8 cellular contexts compared by ENCODE assay signal in genomic region chr22:50481440-50482106, GRCh38. TPM values are rescaled to one million over a fixed set of nuclear protein-coding genes. Genes with fewer than 3 reads are reported as not detected.
DNase-seq lines count a peak whose midpoint lies in the region; ATAC-seq and TF ChIP-seq lines count a peak whose summit lies in the region.

ADM2 (plus strand) TSS chr22:50481543; CDS start chr22:50481848, 305 bp downstream.

- H3K36me3 ChIP-seq in DOHH2 (ENCODE audit: control insufficient read depth, low read length), result no peaks in the 10 kb centered on the region

- peak within 1 kb of the TSS; percentile 80 for H3K4me2 ChIP-seq in DOHH2 (ENCODE audit: low read length)

- no peaks in the 10 kb centered on the region for H3K79me2 ChIP-seq in DOHH2 (ENCODE audit: control insufficient read depth, low read length)

- ATAC-seq in SK-N-SH treated with all-trans-retinoic acid at 6 μM for 48 hours (peak; percentile 44), GM19452 (IDR thresholded peaks at IDR 0.05; ENCODE audit: unreplicated experiment) (no peak)

- peak within 1 kb of the TSS; percentile 72 for H3K4me3 ChIP-seq in DOHH2 (ENCODE audit: low read length)

- H4K20me1 ChIP-seq in DOHH2 (ENCODE audit: control insufficient read depth, insufficient read depth, low read depth, low read length), result no peaks in the 10 kb centered on the region

- H3K9me2 ChIP-seq in DOHH2 (replicated peaks; ENCODE audit: control insufficient read depth, low read length), result no peaks in the 10 kb centered on the region

- no peak for TF ChIP-seq CTCF in DOHH2 (IDR thresholded peaks at IDR 0.05; ENCODE audit: low read depth, low read length, poor library complexity, severe bottlenecking)

- H3K27ac ChIP-seq in DOHH2 (ENCODE audit: low read depth, low read length), result no peak within 1 kb of the TSS

- H3F3A ChIP-seq in DOHH2 (ENCODE audit: control insufficient read depth, insufficient read depth), result no peaks in the 10 kb centered on the region

- peak; percentile 34 for DNase-seq in astrocyte of the hippocampus (ENCODE audit: low read depth, low spot score)
- DNase-seq in islet precursor cell, result peak; percentile 81
- peak; percentile 25 for DNase-seq in stimulated activated CD8-positive, alpha-beta memory T cell treated with anti-CD3 and anti-CD28 coated beads, Interleukin-12 subunit alpha, Interleukin-12 subunit beta, amount 100 ng/mL, for 24 hours (ENCODE audit: extremely low read depth)
- no peak for DNase-seq in retina
- no peak for DNase-seq in A172 (ENCODE audit: low spot score)

- H3K4me1 ChIP-seq in DOHH2 (ENCODE audit: control insufficient read depth, low read length), result peaks cover 23% of the 10 kb centered on the region

- H3K9me3 ChIP-seq in DOHH2 (ENCODE audit: control insufficient read depth, insufficient read depth, low read length), result no peaks in the 10 kb centered on the region

- H3K27me3 ChIP-seq in DOHH2 (ENCODE audit: control insufficient read depth, low read length), result peaks cover 32% of the 10 kb centered on the region

TF ChIP-seq in SK-N-SH treated with all-trans-retinoic acid at 6 μM for 48 hours, 23 proteins besides CTCF, POLR2A, EP300 and RAD21:
- TF ChIP-seq ZNF565 (CRISPR knock-in tag; conservative IDR thresholded peaks at IDR 0.05; ENCODE audit: low read depth) (no peak), ARNTL (CRISPR knock-in tag; IDR thresholded peaks at IDR 0.05; ENCODE audit: borderline replicate concordance, low read depth) (no peak)

RNA-seq across cellular contexts. Expression of gene ADM2, which starts in this region (rescaled TPM):
- total RNA-seq in A172 (2014; rRNA removed; shearing (Covaris generic)), result not detected in 2 replicates

Comparison
In these comparisons a context has a peak if more than half of its experiments do, and no peak if none do; other contexts are left out.
1. DNase-seq: peak in astrocyte of the hippocampus (single experiment), islet precursor cell (single experiment) and stimulated activated CD8-positive, alpha-beta memory T cell treated with anti-CD3 and anti-CD28 coated beads, Interleukin-12 subunit alpha, Interleukin-12 subunit beta, amount 100 ng/mL, for 24 hours (single experiment); none in retina (single experiment) and A172 (single experiment).